ENCODE assay signal across 22 cellular contexts in genomic region chr4:98617358-98618047, GRCh38. TPM values are rescaled to one million over a fixed set of nuclear protein-coding genes. Genes with fewer than 3 reads are reported as not detected.
DNase-seq lines count a peak whose midpoint lies in the region; ATAC-seq and TF ChIP-seq lines count a peak whose summit lies in the region.
"Had no signal": no experiment of that assay in that cellular context is flagged by ENCODE, and none has a peak within 500 bp of the region (broad histone marks: within the 10 kb centered on the region; RNA-seq: fewer than 3 reads in every experiment).

No MANE protein-coding gene starts in this region.

- no peaks in the 10 kb centered on the region for H3K36me3 Mint-ChIP-seq in CD8-positive, alpha-beta T cell
- H3K36me3 Mint-ChIP-seq in effector memory CD8-positive, alpha-beta T cell (ENCODE audit: insufficient read depth): no peaks in the 10 kb centered on the region
- no peaks in the 10 kb centered on the region for H3K36me3 Mint-ChIP-seq in osteocyte (ENCODE audit: unreplicated experiment)
- H3K36me3 Mint-ChIP-seq in activated T-cell treated with anti-CD3 and anti-CD28 coated beads, Interleukin-2, amount 50 U/mL, for 4 hours (ENCODE audit: insufficient read depth): peaks cover 1% of the 10 kb centered on the region
- H3K36me3 Mint-ChIP-seq: CD14-positive monocyte had no signal

- no peak overlapping the region for H3K4me3 Mint-ChIP-seq in CD8-positive, alpha-beta T cell
- peak overlapping the region; percentile 10 to 43 for H3K4me3 Mint-ChIP-seq in effector memory CD8-positive, alpha-beta T cell
- no peak overlapping the region for H3K4me3 Mint-ChIP-seq in osteocyte (ENCODE audit: unreplicated experiment)
- H3K4me3 Mint-ChIP-seq in activated T-cell treated with anti-CD3 and anti-CD28 coated beads, Interleukin-2, amount 50 U/mL, for 4 hours: no peak overlapping the region
- H3K4me3 Mint-ChIP-seq: activated naive CD8-positive, alpha-beta T cell; CD14-positive monocyte; H9 had no signal

- H3K27me3 ChIP-seq in CD8-positive, alpha-beta T cell (ENCODE audit: insufficient read depth, low read length): no peaks in the 10 kb centered on the region
- no peaks in the 10 kb centered on the region for H3K27me3 ChIP-seq in MG63
- H3K27me3 ChIP-seq: pancreas, SJSA1, vagina had no signal

- H3K27me3 Mint-ChIP-seq in CD8-positive, alpha-beta T cell (ENCODE audit: low read depth): no peaks in the 10 kb centered on the region
- no peaks in the 10 kb centered on the region for H3K27me3 Mint-ChIP-seq in effector memory CD8-positive, alpha-beta T cell
- no peaks in the 10 kb centered on the region for H3K27me3 Mint-ChIP-seq in osteocyte (ENCODE audit: unreplicated experiment)
- H3K27me3 Mint-ChIP-seq in activated T-cell treated with anti-CD3 and anti-CD28 coated beads, Interleukin-2, amount 50 U/mL, for 4 hours (ENCODE audit: low read depth): no peaks in the 10 kb centered on the region
- H3K27me3 Mint-ChIP-seq: activated naive CD8-positive, alpha-beta T cell had no signal

- POLR2A ChIA-PET in CD8-positive, alpha-beta T cell (lab: Charles Lee): no interaction called here

- H3K36me3 ChIP-seq in CD8-positive, alpha-beta T cell (ENCODE audit: insufficient read depth, low read length): no peaks in the 10 kb centered on the region
- H3K36me3 ChIP-seq in MG63: no peaks in the 10 kb centered on the region
- H3K36me3 ChIP-seq: pancreas, SJSA1, vagina had no signal

- peaks cover 46% of the 10 kb centered on the region for H3K4me1 Mint-ChIP-seq in CD8-positive, alpha-beta T cell (ENCODE audit: low read depth)
- H3K4me1 Mint-ChIP-seq in effector memory CD8-positive, alpha-beta T cell (ENCODE audit: low read depth in 2 of 2): peaks cover 33 to 62% of the 10 kb centered on the region in 2 donors
- H3K4me1 Mint-ChIP-seq in osteocyte (ENCODE audit: unreplicated experiment): peaks cover 66% of the 10 kb centered on the region
- peaks cover 41% of the 10 kb centered on the region for H3K4me1 Mint-ChIP-seq in activated T-cell treated with anti-CD3 and anti-CD28 coated beads, Interleukin-2, amount 50 U/mL, for 4 hours (ENCODE audit: low read depth)

- H3K4me1 ChIP-seq in CD8-positive, alpha-beta T cell (ENCODE audit: insufficient read depth, low read length): peaks cover 10% of the 10 kb centered on the region
- H3K4me1 ChIP-seq: pancreas had no signal

- no peak for ATAC-seq in CD8-positive, alpha-beta T cell
- peak; percentile 52 for ATAC-seq in effector memory CD8-positive, alpha-beta T cell (replicated peaks)
- ATAC-seq in activated T-cell treated with anti-CD3 and anti-CD28 coated beads, Interleukin-2, amount 50 U/mL, for 4 hours: no peak
- ATAC-seq: pancreas had no signal

- H3K27ac Mint-ChIP-seq in CD8-positive, alpha-beta T cell: peak overlapping the region; percentile 69
- H3K27ac Mint-ChIP-seq in effector memory CD8-positive, alpha-beta T cell: peak overlapping the region in 1 of 2 donors; percentile 62
- H3K27ac Mint-ChIP-seq in osteocyte (ENCODE audit: unreplicated experiment): peak overlapping the region; percentile 49
- H3K27ac Mint-ChIP-seq: activated naive CD8-positive, alpha-beta T cell; CD14-positive monocyte had no signal

- DNase-seq in CD8-positive, alpha-beta T cell: no peak
- DNase-seq in MG63: peak; percentile 73
- no peak for DNase-seq in effector memory CD8-positive, alpha-beta T cell
- DNase-seq in osteocyte (ENCODE audit: extremely low spot score, unreplicated experiment): no peak
- DNase-seq in LoVo (ENCODE audit: low spot score): no peak
- no peak for DNase-seq in activated T-cell treated with anti-CD3 and anti-CD28 coated beads, Interleukin-2, amount 50 U/mL, for 4 hours
- no peak for DNase-seq in stimulated activated naive CD4-positive, alpha-beta T cell (lab: John Stamatoyannopoulos, UW)
- DNase-seq in activated CD4-positive, CD25-positive, alpha-beta regulatory T cell treated with anti-CD3 and anti-CD28 coated beads, Interleukin-2, amount 50 U/mL, for 72 hours: no peak
- DNase-seq: activated CD4-positive, alpha-beta T cell treated with anti-CD3 and anti-CD28 coated beads for 1 hour; activated CD8-positive, alpha-beta memory T cell treated with anti-CD3 and anti-CD28 coated beads for 24 hours; H9; NCI-H1417 treated with DMSO at 0.1 percent for 48 hours; NCI-H2171; NCI-H774; OCI-M1; pancreas; stimulated activated CD4-positive, alpha-beta T cell treated with anti-CD3 and anti-CD28 coated beads, Interleukin-4, amount 100 ng/mL, for 1 hour had no signal

- H3K9me3 Mint-ChIP-seq in CD8-positive, alpha-beta T cell: no peaks in the 10 kb centered on the region
- no peaks in the 10 kb centered on the region for H3K9me3 Mint-ChIP-seq in effector memory CD8-positive, alpha-beta T cell
- no peaks in the 10 kb centered on the region for H3K9me3 Mint-ChIP-seq in osteocyte (ENCODE audit: unreplicated experiment)
- no peaks in the 10 kb centered on the region for H3K9me3 Mint-ChIP-seq in activated T-cell treated with anti-CD3 and anti-CD28 coated beads, Interleukin-2, amount 50 U/mL, for 4 hours
- H3K9me3 Mint-ChIP-seq: H9 had no signal

- no peak for TF ChIP-seq CTCF in CD8-positive, alpha-beta T cell (IDR thresholded peaks at IDR 0.05)
- TF ChIP-seq CTCF in osteocyte (IDR thresholded peaks at IDR 0.05): no peak

- intact Hi-C loops in CD8-positive, alpha-beta T cell (cut with DNase I, micrococcal nuclease): no loop called here

- no peak overlapping the region for H3K4me3 ChIP-seq in CD8-positive, alpha-beta T cell (ENCODE audit: low read depth, low read length)
- no peak overlapping the region for H3K4me3 ChIP-seq in MG63
- H3K4me3 ChIP-seq: pancreas, SJSA1, skin epidermis, vagina had no signal

- no peak overlapping the region for H3K27ac ChIP-seq in CD8-positive, alpha-beta T cell (ENCODE audit: low read depth, low read length)
- H3K27ac ChIP-seq: pancreas, SJSA1, skin epidermis, vagina had no signal

- CTCF ChIA-PET in CD8-positive, alpha-beta T cell (lab: Charles Lee): interaction anchor here (1.3 kb wide), 1 partner anchor 13 kb away, joined by 4 read pairs; no protein-coding TSS in a partner anchor

- H3K9me3 ChIP-seq in CD8-positive, alpha-beta T cell (ENCODE audit: low read length): no peaks in the 10 kb centered on the region
- H3K9me3 ChIP-seq in MG63: no peaks in the 10 kb centered on the region
- H3K9me3 ChIP-seq: pancreas, SJSA1, vagina had no signal

RNA-seq across cellular contexts. Expression of gene TSPAN5, which starts 40.9 kb away (rescaled TPM):
- 1 to 10 TPM; 1.6 to 1.9 TPM for total RNA-seq in CD8-positive, alpha-beta T cell
- total RNA-seq in MG63 (2014; rRNA removed; shearing (Covaris generic); ENCODE audit: low replicate concordance): 2.7 and 12.6 TPM in 2 replicates
- 64.2 and 66.0 TPM in 2 replicates for total RNA-seq in osteocyte
- 10 to 100 TPM; 22.8 to 26.8 (median 23.8) TPM for total RNA-seq in activated T-cell treated with anti-CD3 and anti-CD28 coated beads, Interleukin-2, amount 50 U/mL, for 4 hours

Comparison
In these comparisons a context has a peak if more than half of its experiments do, and no peak if none do; other contexts are left out.
1. H3K4me3 Mint-ChIP-seq: peak in effector memory CD8-positive, alpha-beta T cell (2 of 2); none in CD8-positive, alpha-beta T cell (single experiment), osteocyte (single experiment) and activated T-cell treated with anti-CD3 and anti-CD28 coated beads, Interleukin-2, amount 50 U/mL, for 4 hours (single experiment).